Comparison of ENCODE assay signal across 22 cellular contexts in the genomic region with DNA sequence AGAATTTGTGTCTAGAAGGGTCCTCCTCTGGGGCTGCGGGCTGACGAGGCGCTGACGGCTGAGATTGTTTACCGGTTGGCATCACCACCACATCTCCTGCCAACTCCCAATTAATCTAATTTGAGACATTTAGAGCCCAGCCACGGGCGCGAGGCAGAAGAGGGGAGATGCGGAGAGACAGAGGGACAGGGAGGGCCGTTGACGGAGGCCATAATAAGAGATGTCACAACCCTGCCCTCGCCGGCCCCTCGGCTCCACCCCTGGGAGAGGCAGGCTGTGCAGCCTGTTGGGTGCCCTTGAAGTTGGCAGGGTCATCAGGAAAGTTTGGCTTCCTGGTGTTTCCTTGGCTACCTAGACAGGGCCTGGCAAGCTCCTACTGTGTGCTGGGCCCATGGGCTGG.
"Had no signal": no experiment of that assay in that cellular context is flagged by ENCODE, and none has a peak within 500 bp of the region (broad histone marks: within the 10 kb centered on the region; RNA-seq: fewer than 3 reads in every experiment).

No MANE protein-coding gene starts in this region.

- H3K79me2 ChIP-seq: hepatocyte had no signal

- H3K9me3 Mint-ChIP-seq: nephron, type B pancreatic cell had no signal

- FAIRE-seq: small intestine had no signal

- H3K27ac ChIP-seq: coronary artery, hepatocyte, neutrophil, psoas muscle, sigmoid colon, suprapubic skin, thyroid gland, vagina had no signal

- H3K36me3 Mint-ChIP-seq: type B pancreatic cell had no signal

- H2AFZ ChIP-seq: hepatocyte had no signal

- H3K4me3 ChIP-seq: coronary artery, hepatocyte, lung, psoas muscle, sigmoid colon, suprapubic skin, thyroid gland, vagina had no signal

- H3K9me3 ChIP-seq: neutrophil, psoas muscle, sigmoid colon, suprapubic skin, thyroid gland, vagina had no signal

- H3K27ac Mint-ChIP-seq: naive B cell, nephron, type B pancreatic cell had no signal

- H3K36me3 ChIP-seq: neutrophil, sigmoid colon, suprapubic skin, thyroid gland, vagina had no signal

- H3K27me3 ChIP-seq: thyroid gland, vagina had no signal

- ATAC-seq: left ventricle myocardium superior; psoas muscle; stimulated activated naive CD8-positive, alpha-beta T cell treated with anti-CD3 and anti-CD28 coated beads, Interleukin-15, Interleukin-2, amounts not matched to agents 100 U/mL and 50 U/mL, for 24 hours had no signal

- H3K4me2 ChIP-seq: hepatocyte had no signal

- H3K4me3 Mint-ChIP-seq: nephron, type B pancreatic cell had no signal

- H3K4me1 ChIP-seq: psoas muscle, sigmoid colon, suprapubic skin, thyroid gland, vagina had no signal

- DNase-seq: effector CD4-positive, alpha-beta T cell; foreskin melanocyte; head of caudate nucleus; left colon; left ventricle myocardium superior; mesenchymal stem cell; naive B cell; psoas muscle; retina; sigmoid colon; small intestine; stimulated activated CD4-positive, alpha-beta T cell treated with anti-CD3 and anti-CD28 coated beads, Interleukin-2, amount 100 ng/mL, for 48 hours; stimulated activated naive CD8-positive, alpha-beta T cell treated with anti-CD3 and anti-CD28 coated beads, Interleukin-15, Interleukin-2, amounts not matched to agents 100 U/mL and 50 U/mL, for 24 hours; thyroid gland had no signal
